In the genomic region with DNA sequence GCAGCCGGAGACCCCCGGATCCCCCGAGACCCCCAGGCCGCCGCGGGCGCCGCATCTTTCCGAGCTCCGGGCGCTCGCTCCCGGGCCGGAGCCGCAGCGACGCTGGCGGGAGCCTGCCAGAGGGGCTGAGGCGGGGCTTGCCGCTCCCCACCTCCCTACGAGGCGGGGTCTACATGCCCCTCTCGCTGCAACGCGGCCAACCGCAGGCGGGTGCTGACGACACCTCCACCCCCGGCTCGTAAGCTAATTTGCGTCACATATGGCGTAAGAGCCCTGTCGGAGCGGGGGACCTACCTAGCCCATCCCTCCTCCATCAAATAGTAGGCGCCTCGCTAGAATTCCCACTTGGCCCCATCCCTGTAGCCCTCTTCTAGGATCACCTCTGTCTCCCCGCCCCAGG, we compare ENCODE assay signal across 9 cellular contexts. TPM values are rescaled to one million over a fixed set of nuclear protein-coding genes. Genes with fewer than 3 reads are reported as not detected.
DNase-seq lines count a peak whose midpoint lies in the region; ATAC-seq and TF ChIP-seq lines count a peak whose summit lies in the region.
"Had no signal": no experiment of that assay in that cellular context is flagged by ENCODE, and none has a peak within 500 bp of the region (broad histone marks: within the 10 kb centered on the region; RNA-seq: fewer than 3 reads in every experiment).

A gene (minus strand): TSS at position 124 of the 400 bp plus-strand sequence. CDS start 69 bp downstream, at position 55.

- peaks cover 0 to 5% of the 10 kb centered on the region in 2 donors for H3K9me3 Mint-ChIP-seq in activated naive CD4-positive, alpha-beta T cell treated with anti-CD3 and anti-CD28 coated beads, Interleukin-2, amount 50 U/mL, for 72 hours

- in situ Hi-C loops in astrocyte of the cerebellum (cut with HindIII; ENCODE audit: low sequenced_read_pairs), result no loop called here

- ATAC-seq in activated naive CD4-positive, alpha-beta T cell treated with anti-CD3 and anti-CD28 coated beads, Interleukin-2, amount 50 U/mL, for 72 hours, result no peak

- H3K4me3 ChIP-seq in astrocyte of the cerebellum (ENCODE audit: low read depth, low read length), result peak within 1 kb of the TSS; percentile 19

- DNase-seq in DMS153 (lab: John Stamatoyannopoulos, UW), result peak; percentile 72
- peak; percentile 75 for DNase-seq in NCI-H1694 treated with DMSO at 0.1 percent for 48 hours (lab: John Stamatoyannopoulos, UW)
- no peak for DNase-seq in astrocyte of the cerebellum (ENCODE audit: low read depth)
- peak; percentile 84 for DNase-seq in mesenteric fat pad (ENCODE audit: low spot score)
- DNase-seq in stimulated activated CD4-positive, alpha-beta T cell treated with anti-CD3 and anti-CD28 coated beads, Interleukin-4, amount 100 ng/mL, for 24 hours, result no peak
- DNase-seq in activated CD4-positive, alpha-beta T cell treated with anti-CD3 and anti-CD28 coated beads for 4 hours, result no peak
- DNase-seq in activated naive CD4-positive, alpha-beta T cell treated with anti-CD3 and anti-CD28 coated beads, Interleukin-2, amount 50 U/mL, for 72 hours (ENCODE audit: low spot score in 2 of 2), result no peak
- no peak for DNase-seq in SIG-M5 treated with dmso at 0.1 percent for 504 hours (lab: John Stamatoyannopoulos, UW; ENCODE audit: unreplicated experiment)
- DNase-seq: aorta had no signal

- H3K36me3 Mint-ChIP-seq in activated naive CD4-positive, alpha-beta T cell treated with anti-CD3 and anti-CD28 coated beads, Interleukin-2, amount 50 U/mL, for 72 hours, result no peaks in the 10 kb centered on the region

- no peak for TF ChIP-seq CTCF in astrocyte of the cerebellum (IDR thresholded peaks at IDR 0.05; ENCODE audit: low read depth, low read length, missing control alignments)

- no peak within 1 kb of the TSS for H3K27ac Mint-ChIP-seq in activated naive CD4-positive, alpha-beta T cell treated with anti-CD3 and anti-CD28 coated beads, Interleukin-2, amount 50 U/mL, for 72 hours

RNA-seq across cellular contexts. Expression of the gene that starts here (rescaled TPM):
- not detected for total RNA-seq in mesenteric fat pad
- total RNA-seq in activated naive CD4-positive, alpha-beta T cell treated with anti-CD3 and anti-CD28 coated beads, Interleukin-2, amount 50 U/mL, for 72 hours, result 1 to 10 TPM in 1 of 2 donors, under 1 TPM in 1; 0.09 to 3.1 TPM

Comparison
In these comparisons a context has a peak if more than half of its experiments do, and no peak if none do; other contexts are left out.
1. Peak in DNase-seq in mesenteric fat pad; RNA of the gene not detected or under 1 TPM.
2. DNase-seq: peak in DMS153 (single experiment) and NCI-H1694 treated with DMSO at 0.1 percent for 48 hours (single experiment); none in astrocyte of the cerebellum (single experiment), stimulated activated CD4-positive, alpha-beta T cell treated with anti-CD3 and anti-CD28 coated beads, Interleukin-4, amount 100 ng/mL, for 24 hours (single experiment), activated CD4-positive, alpha-beta T cell treated with anti-CD3 and anti-CD28 coated beads for 4 hours (0 of 2), activated naive CD4-positive, alpha-beta T cell treated with anti-CD3 and anti-CD28 coated beads, Interleukin-2, amount 50 U/mL, for 72 hours (0 of 2) and SIG-M5 treated with dmso at 0.1 percent for 504 hours (single experiment).